20 cellular contexts compared by ENCODE assay signal in the genomic region with DNA sequence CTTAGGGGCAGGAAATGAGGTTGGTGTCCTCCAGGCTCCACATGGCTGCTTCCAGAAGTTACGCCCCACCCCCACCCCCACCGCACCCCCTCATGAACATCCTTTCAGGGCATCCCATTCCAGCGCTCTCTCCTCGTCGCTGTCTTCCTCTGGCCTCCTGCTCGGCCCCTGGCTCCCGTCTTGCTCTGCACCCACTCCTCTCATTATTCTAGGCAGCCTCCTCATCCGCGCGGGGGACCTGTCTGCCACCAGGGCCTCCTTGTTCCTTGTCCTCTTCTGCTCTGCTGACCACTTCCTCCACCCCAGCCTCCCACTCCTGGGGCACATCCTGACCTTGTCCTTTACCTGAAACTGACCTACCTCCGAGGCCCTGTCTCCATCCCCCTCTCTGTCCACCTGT. TPM values are rescaled to one million over a fixed set of nuclear protein-coding genes. Genes with fewer than 3 reads are reported as not detected.
DNase-seq lines count a peak whose midpoint lies in the region; ATAC-seq, FAIRE-seq and TF ChIP-seq lines count a peak whose summit lies in the region.
"Had no signal": no experiment of that assay in that cellular context is flagged by ENCODE, and none has a peak within 500 bp of the region (broad histone marks: within the 10 kb centered on the region; RNA-seq: fewer than 3 reads in every experiment).

No MANE protein-coding gene starts in this region.

- 91% methylated on average over 11 of the region's 11 CpGs for WGBS in pancreas, 2 donors

- peaks cover 40% of the 10 kb centered on the region for H3K27me3 Mint-ChIP-seq in activated naive CD8-positive, alpha-beta T cell treated with anti-CD3 and anti-CD28 coated beads, Interleukin-2, amount 50 U/mL, for 24 hours
- H3K27me3 Mint-ChIP-seq in activated naive CD8-positive, alpha-beta T cell treated with anti-CD3 and anti-CD28 coated beads for 36 hours: peaks cover 43% of the 10 kb centered on the region

- H3K36me3 Mint-ChIP-seq in activated naive CD8-positive, alpha-beta T cell treated with anti-CD3 and anti-CD28 coated beads, Interleukin-2, amount 50 U/mL, for 24 hours (ENCODE audit: low read depth): no peaks in the 10 kb centered on the region
- no peaks in the 10 kb centered on the region for H3K36me3 Mint-ChIP-seq in activated naive CD8-positive, alpha-beta T cell treated with anti-CD3 and anti-CD28 coated beads for 36 hours
- H3K36me3 Mint-ChIP-seq: naive B cell had no signal

- no peaks in the 10 kb centered on the region for H3K9me3 Mint-ChIP-seq in activated naive CD8-positive, alpha-beta T cell treated with anti-CD3 and anti-CD28 coated beads, Interleukin-2, amount 50 U/mL, for 24 hours
- no peaks in the 10 kb centered on the region for H3K9me3 Mint-ChIP-seq in activated naive CD8-positive, alpha-beta T cell treated with anti-CD3 and anti-CD28 coated beads for 36 hours
- H3K9me3 Mint-ChIP-seq: stimulated activated effector memory CD8-positive, alpha-beta T cell treated with anti-CD3 and anti-CD28 coated beads, Interleukin-12 subunit alpha, Interleukin-12 subunit beta, amount 100 ng/mL, for 72 hours had no signal

- H3K4me1 ChIP-seq in pancreas (peaks cover 17 to 23% (median 21%) of the 10 kb centered on the region in 3 donors), vagina (peaks cover 32% of the 10 kb centered on the region)

- no peaks in the 10 kb centered on the region for H3K9me3 ChIP-seq in pancreas
- no peaks in the 10 kb centered on the region for H3K9me3 ChIP-seq in vagina
- H3K9me3 ChIP-seq: right atrium auricular region had no signal

- TF ChIP-seq CTCF in pancreas (IDR thresholded peaks at IDR 0.05) (no peak), vagina (IDR thresholded peaks at IDR 0.05) (no peak)

- TF ChIP-seq POLR2A in vagina (IDR thresholded peaks at IDR 0.05): no peak

- H3K27ac ChIP-seq in epithelial cell of prostate (peak overlapping the region; percentile 93), pancreas (peak overlapping the region; percentile 87 to 98 (median 96)), vagina (peak overlapping the region; percentile 86), caudate nucleus (ENCODE audit: low read depth, low read length) (no peak overlapping the region)
- H3K27ac ChIP-seq: cardiac muscle cell had no signal

- no peak overlapping the region for H3K4me3 Mint-ChIP-seq in activated naive CD8-positive, alpha-beta T cell treated with anti-CD3 and anti-CD28 coated beads, Interleukin-2, amount 50 U/mL, for 24 hours
- H3K4me3 Mint-ChIP-seq in activated naive CD8-positive, alpha-beta T cell treated with anti-CD3 and anti-CD28 coated beads for 36 hours: no peak overlapping the region
- H3K4me3 Mint-ChIP-seq: stimulated activated effector memory CD8-positive, alpha-beta T cell treated with anti-CD3 and anti-CD28 coated beads, Interleukin-12 subunit alpha, Interleukin-12 subunit beta, amount 100 ng/mL, for 72 hours had no signal

- intact Hi-C loops in pancreas (cut with DNase I): loop anchor here in 2 of 3 donors (2.0 to 10.0 kb wide), 4 partner anchors 86 to 296 kb away; no protein-coding TSS in a partner anchor
- intact Hi-C loops in vagina (cut with DNase I): no loop called here

- no peak for DNase-seq in activated naive CD8-positive, alpha-beta T cell treated with anti-CD3 and anti-CD28 coated beads, Interleukin-2, amount 50 U/mL, for 24 hours
- DNase-seq in activated naive CD8-positive, alpha-beta T cell treated with anti-CD3 and anti-CD28 coated beads for 36 hours: no peak
- no peak for DNase-seq in epithelial cell of prostate (ENCODE audit: low read depth, low spot score)
- DNase-seq in pancreas: peak in 1 of 6 donors; percentile 49
- no peak for DNase-seq in vagina (ENCODE audit: extremely low spot score in 2 of 2)
- DNase-seq in KBM-7: no peak
- DNase-seq in caudate nucleus (lab: John Stamatoyannopoulos, UW): no peak
- DNase-seq: activated gamma-delta T cell; head of caudate nucleus; naive B cell; NCI-H2107; NK-92 treated with Interleukin-12 subunit alpha and Interleukin-12 subunit beta, amount 100 ng/mL, for 24 hours; stimulated activated CD4-positive, alpha-beta T cell treated with anti-CD3 and anti-CD28 coated beads, Interleukin-4, amount 100 ng/mL, for 4 hours had no signal

- in situ Hi-C loops in KBM-7 (cut with MboI; ENCODE audit: low pct_unique_long_range_greater_than_20kb, low sequenced_read_pairs): loop anchor here (10.0 kb wide), 1 partner anchor 216 kb away; no protein-coding TSS in a partner anchor

- no peaks in the 10 kb centered on the region for H3K36me3 ChIP-seq in pancreas
- no peaks in the 10 kb centered on the region for H3K36me3 ChIP-seq in vagina
- H3K36me3 ChIP-seq: cardiac muscle cell, right atrium auricular region had no signal

- FAIRE-seq in pancreas (lab: Jason Lieb, UNC): no peak
- FAIRE-seq: A204.1 had no signal

- no peak overlapping the region for H3K4me3 ChIP-seq in pancreas
- no peak overlapping the region for H3K4me3 ChIP-seq in vagina
- H3K4me3 ChIP-seq: cardiac muscle cell, right atrium auricular region had no signal

- no peak for ATAC-seq in activated naive CD8-positive, alpha-beta T cell treated with anti-CD3 and anti-CD28 coated beads, Interleukin-2, amount 50 U/mL, for 24 hours
- ATAC-seq in pancreas (no peak), GM21576 (IDR thresholded peaks at IDR 0.05; ENCODE audit: unreplicated experiment) (no peak)
- ATAC-seq: stimulated activated effector memory CD8-positive, alpha-beta T cell treated with anti-CD3 and anti-CD28 coated beads, Interleukin-12 subunit alpha, Interleukin-12 subunit beta, amount 100 ng/mL, for 72 hours had no signal

- peaks cover 10% of the 10 kb centered on the region for H3K4me1 Mint-ChIP-seq in activated naive CD8-positive, alpha-beta T cell treated with anti-CD3 and anti-CD28 coated beads, Interleukin-2, amount 50 U/mL, for 24 hours
- H3K4me1 Mint-ChIP-seq in activated naive CD8-positive, alpha-beta T cell treated with anti-CD3 and anti-CD28 coated beads for 36 hours: peaks cover 8% of the 10 kb centered on the region

- no peaks in the 10 kb centered on the region for H3K27me3 ChIP-seq in pancreas
- H3K27me3 ChIP-seq in vagina: no peaks in the 10 kb centered on the region
- H3K27me3 ChIP-seq: right atrium auricular region had no signal

- H3K27ac Mint-ChIP-seq in activated naive CD8-positive, alpha-beta T cell treated with anti-CD3 and anti-CD28 coated beads, Interleukin-2, amount 50 U/mL, for 24 hours: peak overlapping the region; percentile 7
- H3K27ac Mint-ChIP-seq in activated naive CD8-positive, alpha-beta T cell treated with anti-CD3 and anti-CD28 coated beads for 36 hours: no peak overlapping the region
- H3K27ac Mint-ChIP-seq: stimulated activated effector memory CD8-positive, alpha-beta T cell treated with anti-CD3 and anti-CD28 coated beads, Interleukin-12 subunit alpha, Interleukin-12 subunit beta, amount 100 ng/mL, for 72 hours had no signal

RNA-seq across cellular contexts. Expression of a gene that starts 29.8 kb away (rescaled TPM):
- total RNA-seq in activated naive CD8-positive, alpha-beta T cell treated with anti-CD3 and anti-CD28 coated beads for 36 hours: under 1 TPM; 0.10 to 0.52 TPM
- 10 to 100 TPM in 1 of 6 donors, 1 to 10 TPM in 5; 5.2 to 13.1 (median 7.2) TPM for total RNA-seq in pancreas
- 10 to 100 TPM; 15.7 to 23.5 TPM for polyA plus RNA-seq in pancreas
- total RNA-seq in vagina: 14.7 TPM
- total RNA-seq: activated CD8-positive, alpha-beta memory T cell treated with anti-CD3 and anti-CD28 coated beads for 36 hours; SK-MEL-5 had no signal

Comparison
In these comparisons a context has a peak if more than half of its experiments do, and no peak if none do; other contexts are left out.
1. RNA of a gene that starts 29.8 kb away (total RNA-seq): 14.7 TPM in vagina (single experiment) and 5.2 to 13.1 TPM in pancreas; 0.10 to 0.52 TPM in activated naive CD8-positive, alpha-beta T cell treated with anti-CD3 and anti-CD28 coated beads for 36 hours; every median in the first group is over 4 times any median in the second.